Comparison of ENCODE assay signal across 14 cellular contexts in genomic region chr6:52572536-52572935, GRCh38. TPM values are rescaled to one million over a fixed set of nuclear protein-coding genes. Genes with fewer than 3 reads are reported as not detected.
DNase-seq lines count a peak whose midpoint lies in the region; ATAC-seq and TF ChIP-seq lines count a peak whose summit lies in the region.
"Had no signal": no experiment of that assay in that cellular context is flagged by ENCODE, and none has a peak within 500 bp of the region (broad histone marks: within the 10 kb centered on the region; RNA-seq: fewer than 3 reads in every experiment).

No MANE protein-coding gene starts in this region.

- TF ChIP-seq CTCF in cardiac muscle cell (IDR thresholded peaks at IDR 0.05; ENCODE audit: low read depth, low read length), result no peak
- TF ChIP-seq CTCF in right atrium auricular region (IDR thresholded peaks at IDR 0.05), result no peak
- TF ChIP-seq CTCF in chondrocyte (IDR thresholded peaks at IDR 0.05), result no peak
- no peak for TF ChIP-seq CTCF in nephron (IDR thresholded peaks at IDR 0.05; ENCODE audit: unreplicated experiment in 3 of 3)

- DNase-seq in cardiac muscle cell (ENCODE audit: low read depth in 1 of 2, low spot score in 1 of 2), result no peak
- no peak for DNase-seq in right atrium auricular region (ENCODE audit: low spot score)
- DNase-seq in chondrocyte (ENCODE audit: low spot score), result no peak
- DNase-seq in aorta, result no peak
- no peak for DNase-seq in NAMALWA (ENCODE audit: low spot score)
- DNase-seq in SW480 (ENCODE audit: low spot score), result no peak
- DNase-seq in NCI-H82 treated with DMSO at 0.1 percent for 48 hours (lab: John Stamatoyannopoulos, UW; ENCODE audit: unreplicated experiment), result no peak
- DNase-seq: activated naive CD8-positive, alpha-beta T cell treated with anti-CD3 and anti-CD28 coated beads, Interleukin-2, amount 10 ng/mL, durations not matched to agents 7 days and 5 days; DMS 273 treated with DMSO at 0.1 percent for 48 hours; gastrocnemius medialis; NCI-H1694; substantia nigra had no signal

- ATAC-seq in aorta (ENCODE audit: low FRiP score), result no peak
- ATAC-seq: gastrocnemius medialis had no signal

- H3K27ac ChIP-seq in cardiac muscle cell (peak overlapping the region; percentile 81), right atrium auricular region (peak overlapping the region in 1 of 2 donors; percentile 99), aorta (ENCODE audit: low read depth in 1 of 2, low read length in 2 of 2) (peak overlapping the region; percentile 43 to 48)

- H3K36me3 Mint-ChIP-seq in chondrocyte (ENCODE audit: low read depth), result peaks cover 4% of the 10 kb centered on the region
- H3K36me3 Mint-ChIP-seq in nephron (ENCODE audit: low read depth), result peaks cover 4% of the 10 kb centered on the region
- H3K36me3 Mint-ChIP-seq: activated naive CD8-positive, alpha-beta T cell treated with anti-CD3 and anti-CD28 coated beads, Interleukin-2, amount 10 ng/mL, durations not matched to agents 7 days and 5 days had no signal

- H3K27me3 Mint-ChIP-seq in chondrocyte (ENCODE audit: low read depth) (no peaks in the 10 kb centered on the region), nephron (ENCODE audit: low read depth) (no peaks in the 10 kb centered on the region)

- H3K9me3 ChIP-seq in cardiac muscle cell (ENCODE audit: low read depth), result no peaks in the 10 kb centered on the region
- H3K9me3 ChIP-seq in right atrium auricular region, result no peaks in the 10 kb centered on the region
- no peaks in the 10 kb centered on the region for H3K9me3 ChIP-seq in aorta (ENCODE audit: control insufficient read depth, low read length)
- H3K9me3 ChIP-seq: gastrocnemius medialis had no signal

- WGBS in aorta, 2 donors, result 77 to 80% methylated on average over 4 of the region's 4 CpGs

- H3K9me3 Mint-ChIP-seq in chondrocyte (ENCODE audit: low read depth), result no peaks in the 10 kb centered on the region
- H3K9me3 Mint-ChIP-seq in nephron, result no peaks in the 10 kb centered on the region
- H3K9me3 Mint-ChIP-seq: activated naive CD8-positive, alpha-beta T cell treated with anti-CD3 and anti-CD28 coated beads, Interleukin-2, amount 10 ng/mL, durations not matched to agents 7 days and 5 days had no signal

- H3K4me1 Mint-ChIP-seq in chondrocyte (ENCODE audit: low read depth), result peaks cover 77% of the 10 kb centered on the region
- peaks cover 81% of the 10 kb centered on the region for H3K4me1 Mint-ChIP-seq in nephron

- peaks cover 48% of the 10 kb centered on the region for H3K4me1 ChIP-seq in cardiac muscle cell (ENCODE audit: low read depth)
- peaks cover 0 to 88% of the 10 kb centered on the region in 2 donors for H3K4me1 ChIP-seq in right atrium auricular region
- peaks cover 7 to 8% of the 10 kb centered on the region in 2 donors for H3K4me1 ChIP-seq in aorta (ENCODE audit: control insufficient read depth in 1 of 2, insufficient read depth in 2 of 2, low read length in 2 of 2)

- H3K27me3 ChIP-seq in cardiac muscle cell (no peaks in the 10 kb centered on the region), right atrium auricular region (no peaks in the 10 kb centered on the region), aorta (ENCODE audit: control insufficient read depth in 1 of 2, insufficient read depth in 2 of 2, low read length in 1 of 2) (no peaks in the 10 kb centered on the region)
- H3K27me3 ChIP-seq: gastrocnemius medialis had no signal

- peak overlapping the region; percentile 96 for H3K27ac Mint-ChIP-seq in chondrocyte (ENCODE audit: unreplicated experiment)
- peak overlapping the region; percentile 77 to 91 (median 86) for H3K27ac Mint-ChIP-seq in nephron
- H3K27ac Mint-ChIP-seq: activated naive CD8-positive, alpha-beta T cell treated with anti-CD3 and anti-CD28 coated beads, Interleukin-2, amount 10 ng/mL, durations not matched to agents 7 days and 5 days had no signal

- H3K4me3 ChIP-seq in cardiac muscle cell (no peak overlapping the region), right atrium auricular region (no peak overlapping the region), aorta (ENCODE audit: low read length in 2 of 2) (no peak overlapping the region)
- H3K4me3 ChIP-seq: gastrocnemius medialis, skin epidermis had no signal

- intact Hi-C loops in aorta (cut with DNase I), result loop anchor here (5.0 kb wide), 3 partner anchors 55 to 150 kb away; partner anchors contain the start of gene EFHC1 (in 1 of the 2)

- H3K36me3 ChIP-seq in cardiac muscle cell, result no peaks in the 10 kb centered on the region
- no peaks in the 10 kb centered on the region for H3K36me3 ChIP-seq in right atrium auricular region
- H3K36me3 ChIP-seq in aorta (ENCODE audit: control insufficient read depth in 1 of 2, insufficient read depth in 2 of 2, low read length in 1 of 2), result no peaks in the 10 kb centered on the region
- H3K36me3 ChIP-seq: gastrocnemius medialis had no signal

- peak overlapping the region; percentile 98 for H3K4me3 Mint-ChIP-seq in chondrocyte (ENCODE audit: unreplicated experiment)
- peak overlapping the region in 1 of 3 experiments; percentile 90 for H3K4me3 Mint-ChIP-seq in nephron
- H3K4me3 Mint-ChIP-seq: activated naive CD8-positive, alpha-beta T cell treated with anti-CD3 and anti-CD28 coated beads, Interleukin-2, amount 10 ng/mL, durations not matched to agents 7 days and 5 days had no signal

RNA-seq across cellular contexts. Expression of gene TRAM2, which starts 4.3 kb away (rescaled TPM):
- total RNA-seq in cardiac muscle cell (6.6 and 7.0 TPM in 2 replicates), right atrium auricular region (10 to 100 TPM; 10.3 to 15.9 TPM), chondrocyte (159 to 178 TPM (median 159 TPM) in 3 replicates), aorta (10 to 100 TPM; 38.0 to 39.5 TPM)
- polyA plus RNA-seq in cardiac muscle cell (4.5 and 7.7 TPM in 2 replicates), aorta (10 to 100 TPM in 1 of 2 donors, 1 to 10 TPM in 1; 7.5 to 22.6 TPM)
